In the genomic region with DNA sequence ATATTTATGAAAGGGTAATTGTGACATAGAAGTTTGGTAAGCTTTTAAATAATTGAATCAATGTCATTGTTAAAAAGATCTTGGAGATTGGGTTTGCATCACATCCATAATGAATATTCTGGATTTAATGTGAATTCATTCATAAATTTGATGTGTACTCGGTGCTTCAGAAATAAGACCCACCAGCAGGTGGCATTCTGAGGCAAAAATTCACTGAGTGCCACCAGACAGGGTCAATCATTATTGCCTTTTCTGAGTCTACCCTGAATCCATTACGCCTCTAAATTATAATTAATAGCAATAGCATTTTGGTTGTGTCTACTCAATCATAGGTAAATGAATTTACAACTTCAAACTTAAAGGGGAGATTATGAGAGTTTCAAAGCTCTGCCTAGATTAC, we compare ENCODE assay signal across 11 cellular contexts. TPM values are rescaled to one million over a fixed set of nuclear protein-coding genes. Genes with fewer than 3 reads are reported as not detected.
DNase-seq lines count a peak whose midpoint lies in the region; ATAC-seq and TF ChIP-seq lines count a peak whose summit lies in the region.
"Had no signal": no experiment of that assay in that cellular context is flagged by ENCODE, and none has a peak within 500 bp of the region (broad histone marks: within the 10 kb centered on the region; RNA-seq: fewer than 3 reads in every experiment).

No MANE protein-coding gene starts in this region.

- TF ChIP-seq POLR2A in transverse colon (IDR thresholded peaks at IDR 0.05): no peak

- no peaks in the 10 kb centered on the region for H3K36me3 Mint-ChIP-seq in neural crest cell (ENCODE audit: low read depth)

- no peaks in the 10 kb centered on the region for H3K4me1 Mint-ChIP-seq in neural crest cell

- no peak for TF ChIP-seq EP300 in transverse colon (IDR thresholded peaks at IDR 0.05; ENCODE audit: low read depth)

- 48 to 55% methylated on average over 2 of the region's 2 CpGs for WGBS in transverse colon (ENCODE audit: low coverage in 1 of 2), 2 donors

- in situ Hi-C loops in brain microvascular endothelial cell (cut with HindIII; ENCODE audit: low pct_ligation_motif_present, low sequenced_read_pairs): no loop called here
- in situ Hi-C loops in transverse colon (cut with MboI; ENCODE audit: low pct_ligation_motif_present in 1 of 4, low pct_unique_long_range_greater_than_20kb in 1 of 4, low sequenced_read_pairs in 3 of 4): no loop called here

- no peaks in the 10 kb centered on the region for H3K9me3 Mint-ChIP-seq in neural crest cell

- H3K36me3 ChIP-seq in brain microvascular endothelial cell (replicated peaks): no peaks in the 10 kb centered on the region
- no peaks in the 10 kb centered on the region for H3K36me3 ChIP-seq in transverse colon
- H3K36me3 ChIP-seq: esophagus muscularis mucosa had no signal

- H3K4me3 ChIP-seq in brain microvascular endothelial cell (ENCODE audit: low read depth, low read length) (no peak overlapping the region), transverse colon (no peak overlapping the region)
- H3K4me3 ChIP-seq: esophagus muscularis mucosa had no signal

- peak; percentile 8 for DNase-seq in GM03348 (ENCODE audit: low spot score)
- no peak for DNase-seq in brain microvascular endothelial cell
- no peak for DNase-seq in neural crest cell (ENCODE audit: low read depth, low spot score)
- no peak for DNase-seq in islet precursor cell
- DNase-seq in transverse colon: no peak
- DNase-seq: activated naive CD4-positive, alpha-beta T cell had no signal

- ATAC-seq in HG02571 (IDR thresholded peaks at IDR 0.05; ENCODE audit: unreplicated experiment): no peak
- ATAC-seq: activated CD4-positive, CD25-positive, alpha-beta regulatory T cell treated with anti-CD3 and anti-CD28 coated beads, Interleukin-2, amount 50 U/mL, for 24 hours had no signal

- no peak overlapping the region for H3K27ac Mint-ChIP-seq in neural crest cell (ENCODE audit: unreplicated experiment)

- TF ChIP-seq CTCF in LNCAP (IDR thresholded peaks at IDR 0.05) (peak; percentile 57), brain microvascular endothelial cell (IDR thresholded peaks at IDR 0.05; ENCODE audit: low read depth, low read length, missing control alignments) (peak; percentile 37), neural crest cell (conservative IDR thresholded peaks at IDR 0.05) (peak; percentile 67), transverse colon (IDR thresholded peaks at IDR 0.05) (peak in 1 of 5 experiments; percentile 11)

- peaks cover 70% of the 10 kb centered on the region for H3K27me3 Mint-ChIP-seq in neural crest cell (ENCODE audit: low read depth)

- H3K27me3 ChIP-seq in brain microvascular endothelial cell (replicated peaks) (no peaks in the 10 kb centered on the region), transverse colon (no peaks in the 10 kb centered on the region)

- no peaks in the 10 kb centered on the region for H3K9me3 ChIP-seq in transverse colon
- H3K9me3 ChIP-seq: esophagus muscularis mucosa had no signal

- no peak overlapping the region for H3K27ac ChIP-seq in brain microvascular endothelial cell
- H3K27ac ChIP-seq in transverse colon: no peak overlapping the region
- H3K27ac ChIP-seq: esophagus muscularis mucosa had no signal

- no peaks in the 10 kb centered on the region for H3K4me1 ChIP-seq in transverse colon
- H3K4me1 ChIP-seq: esophagus muscularis mucosa had no signal

- intact Hi-C loops in transverse colon (cut with DNase I; ENCODE audit: low total_unique reads): loop anchor here (5.0 kb wide), 1 partner anchor 73 kb away; no protein-coding TSS in a partner anchor

- H3K4me3 Mint-ChIP-seq in neural crest cell: no peak overlapping the region

RNA-seq across cellular contexts. Expression of gene TRPC7, which starts 1.0 kb away (rescaled TPM):
- not detected in 2 replicates for total RNA-seq in neural crest cell
- not detected for total RNA-seq in transverse colon
- total RNA-seq: subcutaneous adipose tissue had no signal
